Comparison of ENCODE assay signal across 1 cellular context in the genomic region with DNA sequence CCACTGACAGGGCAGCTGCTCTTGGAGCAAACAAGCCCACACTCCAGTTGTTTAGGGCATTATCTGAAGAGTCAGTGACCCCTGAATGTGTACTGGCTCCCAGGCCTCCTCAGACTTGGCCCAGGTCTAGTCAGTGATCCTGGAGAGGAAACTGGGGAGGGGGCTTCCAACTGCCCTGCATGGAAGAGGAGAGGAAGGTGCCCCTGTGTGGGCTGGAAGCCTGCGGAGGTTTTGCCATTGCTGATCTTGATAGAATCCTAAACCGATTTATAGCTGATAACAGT.
TF ChIP-seq lines count a peak whose summit lies in the region.

No MANE protein-coding gene starts in this region.

TF ChIP-seq in HepG2, 621 proteins besides CTCF, POLR2A, EP300 and RAD21 (continued from another document):
- TF ChIP-seq, protein P1, sequence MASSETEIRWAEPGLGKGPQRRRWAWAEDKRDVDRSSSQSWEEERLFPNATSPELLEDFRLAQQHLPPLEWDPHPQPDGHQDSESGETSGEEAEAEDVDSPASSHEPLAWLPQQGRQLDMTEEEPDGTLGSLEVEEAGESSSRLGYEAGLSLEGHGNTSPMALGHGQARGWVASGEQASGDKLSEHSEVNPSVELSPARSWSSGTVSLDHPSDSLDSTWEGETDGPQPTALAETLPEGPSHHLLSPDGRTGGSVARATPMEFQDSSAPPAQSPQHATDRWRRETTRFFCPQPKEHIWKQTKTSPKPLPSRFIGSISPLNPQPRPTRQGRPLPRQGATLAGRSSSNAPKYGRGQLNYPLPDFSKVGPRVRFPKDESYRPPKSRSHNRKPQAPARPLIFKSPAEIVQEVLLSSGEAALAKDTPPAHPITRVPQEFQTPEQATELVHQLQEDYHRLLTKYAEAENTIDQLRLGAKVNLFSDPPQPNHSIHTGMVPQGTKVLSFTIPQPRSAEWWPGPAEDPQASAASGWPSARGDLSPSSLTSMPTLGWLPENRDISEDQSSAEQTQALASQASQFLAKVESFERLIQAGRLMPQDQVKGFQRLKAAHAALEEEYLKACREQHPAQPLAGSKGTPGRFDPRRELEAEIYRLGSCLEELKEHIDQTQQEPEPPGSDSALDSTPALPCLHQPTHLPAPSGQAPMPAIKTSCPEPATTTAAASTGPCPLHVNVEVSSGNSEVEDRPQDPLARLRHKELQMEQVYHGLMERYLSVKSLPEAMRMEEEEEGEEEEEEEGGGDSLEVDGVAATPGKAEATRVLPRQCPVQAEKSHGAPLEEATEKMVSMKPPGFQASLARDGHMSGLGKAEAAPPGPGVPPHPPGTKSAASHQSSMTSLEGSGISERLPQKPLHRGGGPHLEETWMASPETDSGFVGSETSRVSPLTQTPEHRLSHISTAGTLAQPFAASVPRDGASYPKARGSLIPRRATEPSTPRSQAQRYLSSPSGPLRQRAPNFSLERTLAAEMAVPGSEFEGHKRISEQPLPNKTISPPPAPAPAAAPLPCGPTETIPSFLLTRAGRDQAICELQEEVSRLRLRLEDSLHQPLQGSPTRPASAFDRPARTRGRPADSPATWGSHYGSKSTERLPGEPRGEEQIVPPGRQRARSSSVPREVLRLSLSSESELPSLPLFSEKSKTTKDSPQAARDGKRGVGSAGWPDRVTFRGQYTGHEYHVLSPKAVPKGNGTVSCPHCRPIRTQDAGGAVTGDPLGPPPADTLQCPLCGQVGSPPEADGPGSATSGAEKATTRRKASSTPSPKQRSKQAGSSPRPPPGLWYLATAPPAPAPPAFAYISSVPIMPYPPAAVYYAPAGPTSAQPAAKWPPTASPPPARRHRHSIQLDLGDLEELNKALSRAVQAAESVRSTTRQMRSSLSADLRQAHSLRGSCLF (CRISPR knock-in tag; IDR thresholded peaks at IDR 0.05; ENCODE audit: borderline replicate concordance), result no peak
- no peak for TF ChIP-seq RAD51 (IDR thresholded peaks at IDR 0.05; ENCODE audit: borderline replicate concordance)
- TF ChIP-seq ZNF224 (CRISPR knock-in tag; IDR thresholded peaks at IDR 0.05), result 0 out of 2 replicates have a peak, but pooled peaks have one; percentile 4
- 0 out of 2 replicates have a peak, but pooled peaks have one; percentile 16 for TF ChIP-seq SPEN (CRISPR knock-in tag; IDR thresholded peaks at IDR 0.05; ENCODE audit: low read depth)
- TF ChIP-seq, protein P2, sequence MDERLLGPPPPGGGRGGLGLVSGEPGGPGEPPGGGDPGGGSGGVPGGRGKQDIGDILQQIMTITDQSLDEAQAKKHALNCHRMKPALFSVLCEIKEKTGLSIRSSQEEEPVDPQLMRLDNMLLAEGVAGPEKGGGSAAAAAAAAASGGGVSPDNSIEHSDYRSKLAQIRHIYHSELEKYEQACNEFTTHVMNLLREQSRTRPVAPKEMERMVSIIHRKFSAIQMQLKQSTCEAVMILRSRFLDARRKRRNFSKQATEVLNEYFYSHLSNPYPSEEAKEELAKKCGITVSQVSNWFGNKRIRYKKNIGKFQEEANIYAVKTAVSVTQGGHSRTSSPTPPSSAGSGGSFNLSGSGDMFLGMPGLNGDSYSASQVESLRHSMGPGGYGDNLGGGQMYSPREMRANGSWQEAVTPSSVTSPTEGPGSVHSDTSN (CRISPR knock-in tag; IDR thresholded peaks at IDR 0.05), result no peak
- no peak for TF ChIP-seq ZNF629 (CRISPR knock-in tag; conservative IDR thresholded peaks at IDR 0.05)
